Comparison of ENCODE assay signal across 8 cellular contexts in genomic region chr7:27739914-27740448, GRCh38. TPM values are rescaled to one million over a fixed set of nuclear protein-coding genes. Genes with fewer than 3 reads are reported as not detected.
DNase-seq lines count a peak whose midpoint lies in the region; ATAC-seq and TF ChIP-seq lines count a peak whose summit lies in the region.

Gene TAX1BP1, plus strand, starts transcription at chr7:27740162. Its CDS starts 8,363 bp downstream, at chr7:27748525.

- no peaks in the 10 kb centered on the region for H3K36me3 Mint-ChIP-seq in activated naive CD8-positive, alpha-beta T cell
- H3K36me3 Mint-ChIP-seq in glutamatergic neuron (ENCODE audit: unreplicated experiment) (no peaks in the 10 kb centered on the region), osteocyte (ENCODE audit: unreplicated experiment) (no peaks in the 10 kb centered on the region)

- no peak for TF ChIP-seq CTCF in GM10248 (IDR thresholded peaks at IDR 0.05; ENCODE audit: control extremely low read depth, extremely low read depth, low read depth, missing control alignments)
- no peak for TF ChIP-seq CTCF in glutamatergic neuron (IDR thresholded peaks at IDR 0.05; ENCODE audit: partially characterized antibody, unreplicated experiment)
- TF ChIP-seq CTCF in osteocyte (IDR thresholded peaks at IDR 0.05), result no peak

- CTCF ChIA-PET in GM10248 (lab: Yijun Ruan, JAX), result interaction anchor here (1.0 to 1.1 kb wide), 2 partner anchors 12 to 74 kb away, joined by 3 read pairs; no protein-coding TSS in a partner anchor

- POLR2A ChIA-PET in GM10248 (lab: Yijun Ruan, JAX), result interaction anchor here (1.3 kb wide), 1 partner anchor 77 kb away, joined by 3 read pairs; the partner anchor contains the start of gene HIBADH

- H3K27ac ChIP-seq in thymus (ENCODE audit: low read depth), result peak within 1 kb of the TSS; percentile 98

- peaks cover 44% of the 10 kb centered on the region for H3K4me1 Mint-ChIP-seq in activated naive CD8-positive, alpha-beta T cell (ENCODE audit: low read depth)
- H3K4me1 Mint-ChIP-seq in glutamatergic neuron (ENCODE audit: low read depth, unreplicated experiment) (peaks cover 13% of the 10 kb centered on the region), osteocyte (ENCODE audit: unreplicated experiment) (peaks cover 37% of the 10 kb centered on the region)

- no peaks in the 10 kb centered on the region for H3K9me3 ChIP-seq in thymus (ENCODE audit: control insufficient read depth)

- DNase-seq in GM10248 (ENCODE audit: extremely low spot score) (peak; percentile 97), NCI-H1105 (lab: John Stamatoyannopoulos, UW) (peak; percentile 91), SKM-1 treated with dmso at 0.1 percent for 144 hours (lab: John Stamatoyannopoulos, UW; ENCODE audit: unreplicated experiment) (peak; percentile 92), glutamatergic neuron (peak; percentile 93), osteocyte (ENCODE audit: extremely low spot score, unreplicated experiment) (peak; percentile 97)

- H3K36me3 ChIP-seq in thymus (ENCODE audit: control insufficient read depth, insufficient read depth), result no peaks in the 10 kb centered on the region

- H3K27me3 Mint-ChIP-seq in activated naive CD8-positive, alpha-beta T cell, result no peaks in the 10 kb centered on the region
- H3K27me3 Mint-ChIP-seq in glutamatergic neuron (ENCODE audit: unreplicated experiment) (peaks cover 3% of the 10 kb centered on the region), osteocyte (ENCODE audit: unreplicated experiment) (no peaks in the 10 kb centered on the region)

- H3K9me3 Mint-ChIP-seq in activated naive CD8-positive, alpha-beta T cell (ENCODE audit: low read depth), result no peaks in the 10 kb centered on the region
- H3K9me3 Mint-ChIP-seq in glutamatergic neuron (ENCODE audit: unreplicated experiment) (peaks cover 1% of the 10 kb centered on the region), osteocyte (ENCODE audit: unreplicated experiment) (no peaks in the 10 kb centered on the region)

- H3K4me1 ChIP-seq in thymus (ENCODE audit: control insufficient read depth, insufficient read depth, low read length), result peaks cover 9% of the 10 kb centered on the region

- peak within 1 kb of the TSS; percentile 93 for H3K27ac Mint-ChIP-seq in activated naive CD8-positive, alpha-beta T cell
- peak within 1 kb of the TSS; percentile 94 for H3K27ac Mint-ChIP-seq in glutamatergic neuron (ENCODE audit: unreplicated experiment)
- H3K27ac Mint-ChIP-seq in osteocyte (ENCODE audit: unreplicated experiment), result peak within 1 kb of the TSS; percentile 98

- WGBS in thymus, result under 1% methylated on average over 41 of the region's 41 CpGs

- peak; percentile 93 for ATAC-seq in HG02623 (IDR thresholded peaks at IDR 0.05; ENCODE audit: unreplicated experiment)

- no peaks in the 10 kb centered on the region for H3K27me3 ChIP-seq in thymus (ENCODE audit: control insufficient read depth, insufficient read depth)

- H3K4me3 Mint-ChIP-seq in activated naive CD8-positive, alpha-beta T cell, result peak within 1 kb of the TSS; percentile 98
- peak within 1 kb of the TSS; percentile 96 for H3K4me3 Mint-ChIP-seq in glutamatergic neuron (ENCODE audit: unreplicated experiment)
- H3K4me3 Mint-ChIP-seq in osteocyte (ENCODE audit: unreplicated experiment), result peak within 1 kb of the TSS; percentile 96

- peak within 1 kb of the TSS; percentile 64 for H3K4me3 ChIP-seq in thymus (ENCODE audit: low read length)

RNA-seq across cellular contexts. Expression of gene TAX1BP1, which starts in this region (rescaled TPM):
- total RNA-seq in glutamatergic neuron (ENCODE audit: unreplicated experiment) (103 TPM), osteocyte (95.5 and 97.1 TPM in 2 replicates)
- polyA plus RNA-seq in thymus, result 95.1 TPM

Comparison
In these comparisons a context has a peak if more than half of its experiments do, and no peak if none do; other contexts are left out.
1. Peak in every context shown above with its lines: DNase-seq, ATAC-seq, H3K4me3 ChIP-seq and H3K27ac ChIP-seq.